34 cellular contexts compared by ENCODE assay signal in genomic region chr11:104200688-104201087, GRCh38.
"Had no signal": no experiment of that assay in that cellular context is flagged by ENCODE, and none has a peak within 500 bp of the region (broad histone marks: within the 10 kb centered on the region; RNA-seq: fewer than 3 reads in every experiment).

No MANE protein-coding gene starts in this region.

- H3K27ac ChIP-seq: KMS-11 had no signal

- H3K9ac ChIP-seq: KMS-11 had no signal

- DNase-seq: Karpas-422, Kasumi-1, MG63, MM.1S, MV-4-11, NCI-H1048, NCI-H1092, NCI-H1092 treated with DMSO at 0.1 percent for 48 hours, NCI-H1105, NCI-H1105 treated with DMSO at 0.1 percent for 48 hours, NCI-H1417, NCI-H1417 treated with DMSO at 0.1 percent for 48 hours, NCI-H1436, NCI-H1436 treated with DMSO at 0.1 percent for 48 hours, NCI-H146, NCI-H1694, NCI-H1694 treated with DMSO at 0.1 percent for 48 hours, NCI-H187, NCI-H187 treated with DMSO at 0.1 percent for 48 hours, NCI-H1930, NCI-H2029, NCI-H2029 treated with DMSO at 0.1 percent for 48 hours, NCI-H2081, NCI-H2081 treated with DMSO at 0.1 percent for 48 hours, NCI-H2107, NCI-H2171, NCI-H2171 treated with DMSO at 0.1 percent for 48 hours, NCI-H2227 treated with DMSO at 0.1 percent for 48 hours, NCI-H226, NCI-H345, NCI-H510A, NCI-H510A treated with DMSO at 0.1 percent for 48 hours, NCI-H524 had no signal

- H3K4me3 ChIP-seq: MG63 had no signal

- H3K4me2 ChIP-seq: KMS-11 had no signal

- H3K9me3 ChIP-seq: MG63 had no signal

- H3K27me3 ChIP-seq: MG63 had no signal

- H3K36me3 ChIP-seq: MG63 had no signal
